ENCODE assay signal across 12 cellular contexts in genomic region chr3:153835540-153835939, GRCh38.
DNase-seq lines count a peak whose midpoint lies in the region; ATAC-seq and TF ChIP-seq lines count a peak whose summit lies in the region.
"Had no signal": no experiment of that assay in that cellular context is flagged by ENCODE, and none has a peak within 500 bp of the region (broad histone marks: within the 10 kb centered on the region; RNA-seq: fewer than 3 reads in every experiment).

No MANE protein-coding gene starts in this region.

- ATAC-seq in GM18868 (IDR thresholded peaks at IDR 0.05; ENCODE audit: unreplicated experiment): peak; percentile 52
- ATAC-seq in GM21423 (IDR thresholded peaks at IDR 0.05; ENCODE audit: unreplicated experiment): no peak
- no peak for ATAC-seq in GM18873 (IDR thresholded peaks at IDR 0.05; ENCODE audit: low FRiP score, unreplicated experiment)
- ATAC-seq: activated CD4-positive, CD25-positive, alpha-beta regulatory T cell treated with anti-CD3 and anti-CD28 coated beads, Interleukin-2, amount 50 U/mL, for 24 hours; right cardiac atrium had no signal

- H3K36me3 Mint-ChIP-seq in neural progenitor cell: no peaks in the 10 kb centered on the region
- H3K36me3 Mint-ChIP-seq: CD4-positive, CD25-positive, alpha-beta regulatory T cell; IgD-negative memory B cell had no signal

- H4K20me1 ChIP-seq in neural progenitor cell (ENCODE audit: low read depth): no peaks in the 10 kb centered on the region

- TF ChIP-seq CTCF in HEK293 (tag by site-specific recombination; IDR thresholded peaks at IDR 0.05) (no peak), neural progenitor cell (IDR thresholded peaks at IDR 0.05) (peak; percentile 29), foreskin fibroblast (IDR thresholded peaks at IDR 0.05; ENCODE audit: low read depth, low read length) (no peak)

- H3K4me3 Mint-ChIP-seq in neural progenitor cell: no peak overlapping the region
- H3K4me3 Mint-ChIP-seq: CD4-positive, CD25-positive, alpha-beta regulatory T cell; IgD-negative memory B cell had no signal

- no peaks in the 10 kb centered on the region for H3F3A ChIP-seq in neural progenitor cell (ENCODE audit: low read depth)

- CTCF ChIA-PET in HEK293 (lab: Yijun Ruan, JAX): interaction anchor here (0.6 to 1.2 kb wide), 3 partner anchors 12 to 162 kb away, joined by 3 to 5 read pairs (median 4); no protein-coding TSS in a partner anchor

- H3K4me1 ChIP-seq in HEK293 (ENCODE audit: control insufficient read depth, insufficient read depth, low read length): no peaks in the 10 kb centered on the region
- no peaks in the 10 kb centered on the region for H3K4me1 ChIP-seq in neural progenitor cell

- H3K9me3 Mint-ChIP-seq in neural progenitor cell: no peaks in the 10 kb centered on the region

- no peak overlapping the region for H2AFZ ChIP-seq in neural progenitor cell (replicated peaks)

- H3K9me3 ChIP-seq in HEK293 (ENCODE audit: control insufficient read depth, insufficient read depth, low read depth, low read length) (no peaks in the 10 kb centered on the region), neural progenitor cell (ENCODE audit: low read depth) (no peaks in the 10 kb centered on the region)

- no peak overlapping the region for H3K9ac ChIP-seq in neural progenitor cell

- H3K4me2 ChIP-seq in neural progenitor cell: no peak overlapping the region

- H3K79me2 ChIP-seq in neural progenitor cell (ENCODE audit: low read depth): no peaks in the 10 kb centered on the region

- H3K27me3 Mint-ChIP-seq in neural progenitor cell (ENCODE audit: insufficient read depth, low read depth): no peaks in the 10 kb centered on the region
- H3K27me3 Mint-ChIP-seq: IgD-negative memory B cell had no signal

- no peak overlapping the region for H3K27ac Mint-ChIP-seq in neural progenitor cell
- H3K27ac Mint-ChIP-seq: CD4-positive, CD25-positive, alpha-beta regulatory T cell; IgD-negative memory B cell had no signal

- DNase-seq in NCI-H69 (lab: John Stamatoyannopoulos, UW) (peak; percentile 18), neural progenitor cell (ENCODE audit: low spot score) (no peak), foreskin fibroblast (no peak)
- DNase-seq: CD4-positive, CD25-positive, alpha-beta regulatory T cell; NCI-H146; right cardiac atrium had no signal

- H3K4me1 Mint-ChIP-seq in neural progenitor cell: no peaks in the 10 kb centered on the region
- H3K4me1 Mint-ChIP-seq: CD4-positive, CD25-positive, alpha-beta regulatory T cell; IgD-negative memory B cell had no signal

- H3K4me3 ChIP-seq in HEK293 (ENCODE audit: low read depth, low read length) (no peak overlapping the region), neural progenitor cell (no peak overlapping the region), foreskin fibroblast (ENCODE audit: low read depth in 1 of 2, low read length in 2 of 2) (no peak overlapping the region)

- H3K27me3 ChIP-seq in neural progenitor cell: no peaks in the 10 kb centered on the region

- POLR2A ChIA-PET in HEK293 (lab: Yijun Ruan, JAX): no interaction called here

- no peak overlapping the region for H3K27ac ChIP-seq in HEK293 (ENCODE audit: extremely low read depth, low read depth, low read length)
- no peak overlapping the region for H3K27ac ChIP-seq in neural progenitor cell

- H3K36me3 ChIP-seq in HEK293 (ENCODE audit: control insufficient read depth in 2 of 2, insufficient read depth in 1 of 2, low read length in 2 of 2) (no peaks in the 10 kb centered on the region), neural progenitor cell (no peaks in the 10 kb centered on the region)

TF ChIP-seq in HEK293, 187 proteins besides CTCF, POLR2A, EP300 and RAD21:
- TF ChIP-seq ZNF624 (tag by site-specific recombination; IDR thresholded peaks at IDR 0.05) (no peak), ZNF48 (tag by site-specific recombination; IDR thresholded peaks at IDR 0.05) (no peak), MYNN (tag by site-specific recombination; IDR thresholded peaks at IDR 0.05; ENCODE audit: borderline replicate concordance) (no peak), ZNF777 (tag by site-specific recombination; IDR thresholded peaks at IDR 0.05; ENCODE audit: borderline replicate concordance) (no peak), ZNF654 (tag by site-specific recombination; IDR thresholded peaks at IDR 0.05; ENCODE audit: low read depth) (0 out of 2 replicates have a peak, but pooled peaks have one; percentile 3), ZNF518A (tag by site-specific recombination; conservative IDR thresholded peaks at IDR 0.05; ENCODE audit: low read depth) (no peak)
- TF ChIP-seq, protein P1, sequence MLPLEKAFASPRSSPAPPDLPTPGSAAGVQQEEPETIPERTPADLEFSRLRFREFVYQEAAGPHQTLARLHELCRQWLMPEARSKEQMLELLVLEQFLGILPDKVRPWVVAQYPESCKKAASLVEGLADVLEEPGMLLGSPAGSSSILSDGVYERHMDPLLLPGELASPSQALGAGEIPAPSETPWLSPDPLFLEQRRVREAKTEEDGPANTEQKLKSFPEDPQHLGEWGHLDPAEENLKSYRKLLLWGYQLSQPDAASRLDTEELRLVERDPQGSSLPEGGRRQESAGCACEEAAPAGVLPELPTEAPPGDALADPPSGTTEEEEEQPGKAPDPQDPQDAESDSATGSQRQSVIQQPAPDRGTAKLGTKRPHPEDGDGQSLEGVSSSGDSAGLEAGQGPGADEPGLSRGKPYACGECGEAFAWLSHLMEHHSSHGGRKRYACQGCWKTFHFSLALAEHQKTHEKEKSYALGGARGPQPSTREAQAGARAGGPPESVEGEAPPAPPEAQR (tag by site-specific recombination; IDR thresholded peaks at IDR 0.05): no peak
